ENCODE assay signal across 8 cellular contexts in genomic region chr16:21953541-21953902, GRCh38. TPM values are rescaled to one million over a fixed set of nuclear protein-coding genes. Genes with fewer than 3 reads are reported as not detected.
DNase-seq lines count a peak whose midpoint lies in the region; ATAC-seq and TF ChIP-seq lines count a peak whose summit lies in the region.

No MANE protein-coding gene starts in this region.

- H3K9me3 ChIP-seq in Peyer's patch: no peaks in the 10 kb centered on the region
- no peaks in the 10 kb centered on the region for H3K9me3 ChIP-seq in esophagus squamous epithelium
- no peaks in the 10 kb centered on the region for H3K9me3 ChIP-seq in ovary

- H3K27ac ChIP-seq in 22Rv1 (peak overlapping the region; percentile 90), Peyer's patch (peak overlapping the region; percentile 79 to 91 (median 90)), esophagus squamous epithelium (peak overlapping the region; percentile 87 to 97 (median 94)), ovary (peak overlapping the region; percentile 62 to 91)

- H3K27me3 ChIP-seq in Peyer's patch: no peaks in the 10 kb centered on the region
- no peaks in the 10 kb centered on the region for H3K27me3 ChIP-seq in esophagus squamous epithelium
- H3K27me3 ChIP-seq in ovary: no peaks in the 10 kb centered on the region

- DNase-seq in Peyer's patch: no peak
- DNase-seq in esophagus squamous epithelium (lab: John Stamatoyannopoulos, UW): no peak
- DNase-seq in ovary: no peak
- no peak for DNase-seq in SIG-M5 (lab: John Stamatoyannopoulos, UW)
- DNase-seq in SKM-1 (lab: John Stamatoyannopoulos, UW; ENCODE audit: unreplicated experiment): no peak
- no peak for DNase-seq in NCI-H526 (lab: John Stamatoyannopoulos, UW)

- no peak for TF ChIP-seq EP300 in ovary (IDR thresholded peaks at IDR 0.05)

- peaks cover 0 to 31% (median 0%) of the 10 kb centered on the region in 3 donors for H3K36me3 ChIP-seq in Peyer's patch
- H3K36me3 ChIP-seq in esophagus squamous epithelium: peaks cover 0 to 31% (median 0%) of the 10 kb centered on the region in 3 donors
- H3K36me3 ChIP-seq in ovary: no peaks in the 10 kb centered on the region

- 0% methylated on average over 7 to 14 of the region's 15 CpGs for WGBS in esophagus squamous epithelium, 2 donors
- WGBS in ovary, 3 donors: 0 to 1% (median 1%) methylated on average over 15 of the region's 15 CpGs

- peak; percentile 9 for ATAC-seq in GM19463 (IDR thresholded peaks at IDR 0.05; ENCODE audit: unreplicated experiment)

- H3K4me3 ChIP-seq in Peyer's patch (peak overlapping the region; percentile 64 to 86 (median 74)), esophagus squamous epithelium (peak overlapping the region; percentile 62 to 89 (median 86)), ovary (peak overlapping the region; percentile 62)

- TF ChIP-seq POLR2A in Peyer's patch (IDR thresholded peaks at IDR 0.05) (no peak), esophagus squamous epithelium (IDR thresholded peaks at IDR 0.05) (no peak), ovary (IDR thresholded peaks at IDR 0.05) (no peak)

- intact Hi-C loops in esophagus squamous epithelium (cut with DNase I): no loop called here
- intact Hi-C loops in ovary (cut with DNase I): loop anchor here in 1 of 4 donors (5.0 kb wide), 1 partner anchor 344 kb away; the partner anchor contains the start of gene POLR3E

- TF ChIP-seq CTCF in 22Rv1 (IDR thresholded peaks at IDR 0.05) (no peak), Peyer's patch (IDR thresholded peaks at IDR 0.05) (no peak), esophagus squamous epithelium (IDR thresholded peaks at IDR 0.05) (no peak), ovary (IDR thresholded peaks at IDR 0.05) (no peak)

- peaks cover 0 to 54% (median 9%) of the 10 kb centered on the region in 4 donors for H3K4me1 ChIP-seq in Peyer's patch
- H3K4me1 ChIP-seq in esophagus squamous epithelium: peaks cover 16 to 58% (median 29%) of the 10 kb centered on the region in 3 donors
- peaks cover 6% of the 10 kb centered on the region for H3K4me1 ChIP-seq in ovary (ENCODE audit: insufficient read depth)

RNA-seq across cellular contexts. Expression of gene UQCRC2, which starts 0.4 kb away (rescaled TPM):
- total RNA-seq in Peyer's patch: 100 to 1,000 TPM; 193 to 309 (median 286) TPM
- total RNA-seq in esophagus squamous epithelium: 100 to 1,000 TPM; 107 to 207 (median 181) TPM
- total RNA-seq in ovary: 100 to 1,000 TPM; 101 to 226 (median 164) TPM
- 100 to 1,000 TPM; 131 to 325 TPM for polyA plus RNA-seq in ovary

RNA-seq across cellular contexts. Expression of gene PDZD9, which starts 47.4 kb away (rescaled TPM):
- total RNA-seq in Peyer's patch: not detected
- total RNA-seq in esophagus squamous epithelium: not detected
- total RNA-seq in ovary: not detected
- not detected for polyA plus RNA-seq in ovary

RNA-seq across cellular contexts. Expression of gene MOSMO, which starts 54.4 kb away (rescaled TPM):
- total RNA-seq in Peyer's patch (10 to 100 TPM in 3 of 4 donors, 1 to 10 TPM in 1; 9.9 to 28.0 (median 13.4) TPM), esophagus squamous epithelium (10 to 100 TPM in 2 of 4 donors, 1 to 10 TPM in 2; 4.5 to 18.9 (median 12.5) TPM), ovary (10 to 100 TPM; 14.3 to 33.3 (median 20.7) TPM)
- 10 to 100 TPM; 11.6 to 15.5 TPM for polyA plus RNA-seq in ovary
